12 cellular contexts compared by ENCODE assay signal in the genomic region with DNA sequence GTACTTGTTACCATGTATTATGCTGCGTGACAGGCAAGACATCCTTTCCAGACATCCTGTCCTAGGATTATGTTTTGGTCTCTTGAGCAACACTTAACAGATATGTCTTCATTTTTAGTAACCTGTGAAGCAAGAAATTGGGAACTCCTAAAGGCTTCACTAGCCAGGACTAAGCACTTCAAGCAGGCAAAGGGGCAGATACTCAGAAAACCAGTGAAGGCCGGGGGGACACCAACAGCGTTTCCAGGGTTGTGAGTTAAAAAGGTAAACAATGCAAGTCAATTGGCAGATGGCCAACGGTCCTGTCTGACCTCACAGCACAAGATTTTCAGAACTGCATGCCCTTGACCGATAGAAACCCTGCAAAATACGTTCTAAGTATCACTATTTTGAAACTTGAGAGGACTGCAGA.
DNase-seq lines count a peak whose midpoint lies in the region; ATAC-seq and TF ChIP-seq lines count a peak whose summit lies in the region.
"Had no signal": no experiment of that assay in that cellular context is flagged by ENCODE, and none has a peak within 500 bp of the region (broad histone marks: within the 10 kb centered on the region; RNA-seq: fewer than 3 reads in every experiment).

No MANE protein-coding gene starts in this region.

- peaks cover 12% of the 10 kb centered on the region for H3F3A ChIP-seq in OCI-LY1 (ENCODE audit: insufficient read depth, low read length)

- H2BK120ac ChIP-seq in IMR-90 (ENCODE audit: low read depth, low read length): no peak overlapping the region
- H2BK120ac ChIP-seq in H9 (ENCODE audit: low read depth, low read length, poor library complexity, severe bottlenecking): no peak overlapping the region

- H4K20me1 ChIP-seq in IMR-90 (ENCODE audit: insufficient read depth, low read length): no peaks in the 10 kb centered on the region
- no peaks in the 10 kb centered on the region for H4K20me1 ChIP-seq in OCI-LY1 (ENCODE audit: insufficient read depth, low read length)
- no peaks in the 10 kb centered on the region for H4K20me1 ChIP-seq in H9 (ENCODE audit: control insufficient read depth, insufficient read depth, insufficient read length)

- no CpG with 5 or more reads among the region's 6 CpGs for WGBS in IMR-90 (ENCODE audit: extremely low coverage in 2 of 2, insufficient read length in 1 of 2), 2 experiments
- WGBS in H9 (ENCODE audit: extremely low coverage, insufficient read length, low lambda C conversion rate): no CpG with 5 or more reads among the region's 6 CpGs

- in situ Hi-C loops in IMR-90 (cut with MboI; ENCODE audit: low sequenced_read_pairs): no loop called here

- H3K27me3 ChIP-seq in IMR-90 (ENCODE audit: control insufficient read depth, insufficient read depth, low read length): no peaks in the 10 kb centered on the region; the same call in 1 of the 2 replicates
- H3K27me3 ChIP-seq in OCI-LY1 (ENCODE audit: insufficient read depth, low read length): no peaks in the 10 kb centered on the region
- no peaks in the 10 kb centered on the region for H3K27me3 ChIP-seq in H9 (ENCODE audit: insufficient read depth, low read length)

- H3K79me2 ChIP-seq in OCI-LY1 (ENCODE audit: insufficient read depth, low read length) (no peaks in the 10 kb centered on the region), H9 (ENCODE audit: insufficient read depth, low read length) (no peaks in the 10 kb centered on the region)

- CTCF ChIA-PET in IMR-90 (lab: Yijun Ruan, JAX): interaction anchor here (0.6 kb wide), 1 partner anchor 984 kb away, joined by 3 read pairs; no protein-coding TSS in a partner anchor

- no peak overlapping the region for H3K27ac Mint-ChIP-seq in T-helper 17 cell
- H3K27ac Mint-ChIP-seq in H9: no peak overlapping the region
- H3K27ac Mint-ChIP-seq: activated T-cell treated with anti-CD3 and anti-CD28 coated beads, Interleukin-2, amount 50 U/mL, for 72 hours; stimulated activated naive CD8-positive, alpha-beta T cell treated with anti-CD3 and anti-CD28 coated beads, Interleukin-15, Interleukin-2, amounts not matched to agents 100 ng/mL and 50 ng/mL, for 24 hours had no signal

- no peaks in the 10 kb centered on the region for H3K9me2 ChIP-seq in OCI-LY1 (ENCODE audit: low read depth, low read length)

- peak; percentile 15 for DNase-seq in IMR-90
- DNase-seq in Right ventricle myocardium superior: no peak
- peak; percentile 8 for DNase-seq in retinal pigment epithelial cell (ENCODE audit: low read depth)
- no peak for DNase-seq in T-helper 17 cell
- no peak for DNase-seq in ecto neural progenitor cell (ENCODE audit: low spot score)
- no peak for DNase-seq in H9
- no peak for DNase-seq in T-helper 1 cell
- DNase-seq: activated T-cell treated with anti-CD3 and anti-CD28 coated beads, Interleukin-2, amount 50 U/mL, for 72 hours; hippocampal formation; WERI-Rb-1 had no signal

- BruUV-seq in IMR-90 (replicated peaks; lab: Mats Ljungman, UMichigan): no TSS peak

- dilution Hi-C loops in IMR-90 (cut with HindIII; ENCODE audit: low sequenced_read_pairs, unreplicated experiment): no loop called here

- no peak; the same call in 1 of the 2 replicates for ATAC-seq in IMR-90 (ENCODE audit: low read depth)
- ATAC-seq in Right ventricle myocardium superior (ENCODE audit: poor library complexity): peak; percentile 63
- ATAC-seq in T-helper 17 cell: no peak
- ATAC-seq: activated T-cell treated with anti-CD3 and anti-CD28 coated beads, Interleukin-2, amount 50 U/mL, for 72 hours had no signal

- peaks cover 0 to 3% of the 10 kb centered on the region in 2 experiments; a peak in 1 of 5 replicates for H3K9me3 Mint-ChIP-seq in H9
- H3K9me3 Mint-ChIP-seq: activated T-cell treated with anti-CD3 and anti-CD28 coated beads, Interleukin-2, amount 50 U/mL, for 72 hours; stimulated activated naive CD8-positive, alpha-beta T cell treated with anti-CD3 and anti-CD28 coated beads, Interleukin-15, Interleukin-2, amounts not matched to agents 100 ng/mL and 50 ng/mL, for 24 hours had no signal

- H3K4me3 Mint-ChIP-seq in T-helper 17 cell (no peak overlapping the region), H9 (no peak overlapping the region)
- H3K4me3 Mint-ChIP-seq: activated T-cell treated with anti-CD3 and anti-CD28 coated beads, Interleukin-2, amount 50 U/mL, for 72 hours; stimulated activated naive CD8-positive, alpha-beta T cell treated with anti-CD3 and anti-CD28 coated beads, Interleukin-15, Interleukin-2, amounts not matched to agents 100 ng/mL and 50 ng/mL, for 24 hours had no signal

- no peak overlapping the region for H3K4ac ChIP-seq in IMR-90 (ENCODE audit: low read depth, low read length)
- no peak overlapping the region for H3K4ac ChIP-seq in H9 (ENCODE audit: low read depth, low read length)

- H3K27ac ChIP-seq in IMR-90 (ENCODE audit: insufficient read depth, low read length) (no peak overlapping the region), OCI-LY1 (ENCODE audit: low read depth, low read length, poor library complexity, severe bottlenecking) (peak overlapping the region; percentile 99), H9 (ENCODE audit: insufficient read length, low read depth, low read length) (no peak overlapping the region)
- H3K27ac ChIP-seq: WERI-Rb-1 had no signal

- no peak overlapping the region for H3K56ac ChIP-seq in IMR-90 (ENCODE audit: extremely low read depth, insufficient read depth, low read length)
- H3K56ac ChIP-seq in H9 (ENCODE audit: insufficient read length, low read depth, low read length): no peak overlapping the region

- no peak overlapping the region for H3T11ph ChIP-seq in H9 (ENCODE audit: low read length)

- H4K5ac ChIP-seq in IMR-90 (ENCODE audit: low read depth, low read length) (no peak overlapping the region), H9 (ENCODE audit: insufficient read length, low read depth, low read length) (no peak overlapping the region)

- H3K23ac ChIP-seq in IMR-90 (ENCODE audit: low read depth, low read length) (no peak overlapping the region), H9 (ENCODE audit: insufficient read length, low read depth, low read length) (no peak overlapping the region)

- H2AFZ ChIP-seq in IMR-90 (replicated peaks; ENCODE audit: low read length, poor library complexity): no peak overlapping the region
- H2AFZ ChIP-seq in OCI-LY1 (ENCODE audit: low read length): no peak overlapping the region
- H2AFZ ChIP-seq in H9 (ENCODE audit: low read length): no peak overlapping the region

- H3K36me3 ChIP-seq in IMR-90 (ENCODE audit: control insufficient read depth, insufficient read depth, low read length) (no peaks in the 10 kb centered on the region), OCI-LY1 (ENCODE audit: insufficient read depth, low read length) (no peaks in the 10 kb centered on the region)
- H3K36me3 ChIP-seq: WERI-Rb-1 had no signal

- H4K8ac ChIP-seq in IMR-90 (ENCODE audit: low read depth in 2 of 2, low read length in 2 of 2) (no peak overlapping the region), H9 (replicated peaks; ENCODE audit: insufficient read length, low read depth, low read length) (no peak overlapping the region)

- TF ChIP-seq RAD21 in IMR-90 (IDR thresholded peaks at IDR 0.05; ENCODE audit: low read length): no peak

- H3K27me3 Mint-ChIP-seq in T-helper 17 cell (no peaks in the 10 kb centered on the region), H9 (ENCODE audit: low read depth) (0 out of 2 replicates have a peak, but pooled peaks cover 2% of the 10 kb centered on the region)
- H3K27me3 Mint-ChIP-seq: stimulated activated naive CD8-positive, alpha-beta T cell treated with anti-CD3 and anti-CD28 coated beads, Interleukin-15, Interleukin-2, amounts not matched to agents 100 ng/mL and 50 ng/mL, for 24 hours had no signal

- H3K4me1 Mint-ChIP-seq in T-helper 17 cell (peaks cover 39% of the 10 kb centered on the region), H9 (peaks cover 15 to 22% of the 10 kb centered on the region in 2 experiments)

- H4K91ac ChIP-seq in IMR-90 (ENCODE audit: insufficient read depth, low read depth, low read length) (no peak overlapping the region), H9 (ENCODE audit: insufficient read length, low read depth, low read length) (no peak overlapping the region)

- H3K4me2 ChIP-seq in IMR-90 (ENCODE audit: low read depth, low read length) (peak overlapping the region; percentile 20; the same call in 1 of the 2 replicates), OCI-LY1 (ENCODE audit: low read length) (peak overlapping the region; percentile 50), H9 (ENCODE audit: insufficient read depth, insufficient read length, low read length) (no peak overlapping the region)

- H3K9me1 ChIP-seq in IMR-90 (ENCODE audit: insufficient read depth, low read length): no peaks in the 10 kb centered on the region

- no peak for TF ChIP-seq POLR2A in IMR-90 (IDR thresholded peaks at IDR 0.05; ENCODE audit: low read depth, low read length)

- no peaks in the 10 kb centered on the region for H3K79me1 ChIP-seq in IMR-90 (ENCODE audit: low read depth in 1 of 2, low read length in 2 of 2)
- no peaks in the 10 kb centered on the region for H3K79me1 ChIP-seq in H9 (ENCODE audit: insufficient read depth, low read depth, low read length, poor library complexity, severe bottlenecking)

- no peaks in the 10 kb centered on the region for H3K23me2 ChIP-seq in H9 (ENCODE audit: insufficient read length, low read depth, low read length, poor library complexity, severe bottlenecking)

- no peak overlapping the region for H2AK9ac ChIP-seq in IMR-90 (replicated peaks; ENCODE audit: low read depth, low read length, poor library complexity)

- no peak overlapping the region for H3K18ac ChIP-seq in IMR-90 (ENCODE audit: low read depth, low read length)
- H3K18ac ChIP-seq in H9 (ENCODE audit: insufficient read length, low read depth, low read length): no peak overlapping the region

- no peak overlapping the region for H2BK15ac ChIP-seq in IMR-90 (ENCODE audit: low read depth, low read length)
- no peak overlapping the region for H2BK15ac ChIP-seq in H9 (ENCODE audit: low read depth, low read length)

- POLR2A ChIA-PET in IMR-90 (lab: Charles Lee; ENCODE audit: unreplicated experiment): interaction anchor here (0.7 kb wide), 1 partner anchor 257 kb away, joined by 8 read pairs; no protein-coding TSS in a partner anchor

- TF ChIP-seq CTCF in IMR-90 (conservative IDR thresholded peaks at IDR 0.05; ENCODE audit: low read depth, low read length) (no peak), OCI-LY1 (IDR thresholded peaks at IDR 0.05; ENCODE audit: low read length) (no peak), retinal pigment epithelial cell (conservative IDR thresholded peaks at IDR 0.05; ENCODE audit: low read depth, low read length) (no peak), H9 (conservative IDR thresholded peaks at IDR 0.05) (no peak)

- no peak overlapping the region for H3K4me3 ChIP-seq in IMR-90 (ENCODE audit: insufficient read depth, low read depth, low read length)
- peak overlapping the region; percentile 13 for H3K4me3 ChIP-seq in OCI-LY1 (ENCODE audit: low read depth, low read length, poor library complexity, severe bottlenecking)
- H3K4me3 ChIP-seq in retinal pigment epithelial cell (ENCODE audit: low read length): no peak overlapping the region

- H2BK5ac ChIP-seq in IMR-90 (ENCODE audit: low read depth, low read length, poor library complexity, severe bottlenecking) (no peak overlapping the region), H9 (ENCODE audit: insufficient read length, low read length) (no peak overlapping the region)

- H3K9ac ChIP-seq in IMR-90 (ENCODE audit: low read depth, low read length) (no peak overlapping the region), OCI-LY1 (ENCODE audit: low read length) (peak overlapping the region; percentile 46), H9 (ENCODE audit: extremely low read depth, insufficient read length, low read length) (no peak overlapping the region)

- intact Hi-C loops in IMR-90 (cut with micrococcal nuclease) (no loop called here), Right ventricle myocardium superior (cut with DNase I) (no loop called here)

- H2BK20ac ChIP-seq in IMR-90 (ENCODE audit: low read depth, low read length) (no peak overlapping the region), H9 (ENCODE audit: low read depth, low read length, poor library complexity, severe bottlenecking) (no peak overlapping the region)

- H3K4me1 ChIP-seq in IMR-90 (ENCODE audit: control insufficient read depth, insufficient read depth, low read length) (no peaks in the 10 kb centered on the region), OCI-LY1 (ENCODE audit: insufficient read depth, low read length, severe bottlenecking) (peaks cover 90% of the 10 kb centered on the region), H9 (ENCODE audit: insufficient read depth, low read length) (no peaks in the 10 kb centered on the region)

- H3K36me3 Mint-ChIP-seq in T-helper 17 cell (ENCODE audit: low read depth) (no peaks in the 10 kb centered on the region), H9 (ENCODE audit: insufficient read depth in 1 of 3, low read depth in 3 of 3) (no peaks in the 10 kb centered on the region; a peak in 1 of 7 replicates)

- no peak overlapping the region for H3K14ac ChIP-seq in IMR-90 (replicated peaks; ENCODE audit: low read depth, low read length)
- no peak overlapping the region for H3K14ac ChIP-seq in H9 (ENCODE audit: insufficient read depth, low read length)

- H2BK12ac ChIP-seq in H9 (ENCODE audit: insufficient read length, low read depth, low read length): no peak overlapping the region

- H3K9me3 ChIP-seq in IMR-90 (ENCODE audit: control insufficient read depth, insufficient read depth, low read length) (no peaks in the 10 kb centered on the region), OCI-LY1 (ENCODE audit: low read length) (no peaks in the 10 kb centered on the region), T-helper 17 cell (ENCODE audit: control insufficient read depth, low read length, poor library complexity, severe bottlenecking) (no peaks in the 10 kb centered on the region), H9 (ENCODE audit: control insufficient read depth, low read depth, low read length) (no peaks in the 10 kb centered on the region)

- no peak overlapping the region for H2AK5ac ChIP-seq in IMR-90 (ENCODE audit: low read depth, low read length)
- no peak overlapping the region for H2AK5ac ChIP-seq in H9 (ENCODE audit: insufficient read length, low read length)

Comparison
In these comparisons a context has a peak if more than half of its experiments do, and no peak if none do; other contexts are left out.
1. DNase-seq: peak in IMR-90 (single experiment) and retinal pigment epithelial cell (single experiment); none in Right ventricle myocardium superior (single experiment), T-helper 17 cell (0 of 3), ecto neural progenitor cell (single experiment), H9 (single experiment) and T-helper 1 cell (0 of 5).